In the genomic region with DNA sequence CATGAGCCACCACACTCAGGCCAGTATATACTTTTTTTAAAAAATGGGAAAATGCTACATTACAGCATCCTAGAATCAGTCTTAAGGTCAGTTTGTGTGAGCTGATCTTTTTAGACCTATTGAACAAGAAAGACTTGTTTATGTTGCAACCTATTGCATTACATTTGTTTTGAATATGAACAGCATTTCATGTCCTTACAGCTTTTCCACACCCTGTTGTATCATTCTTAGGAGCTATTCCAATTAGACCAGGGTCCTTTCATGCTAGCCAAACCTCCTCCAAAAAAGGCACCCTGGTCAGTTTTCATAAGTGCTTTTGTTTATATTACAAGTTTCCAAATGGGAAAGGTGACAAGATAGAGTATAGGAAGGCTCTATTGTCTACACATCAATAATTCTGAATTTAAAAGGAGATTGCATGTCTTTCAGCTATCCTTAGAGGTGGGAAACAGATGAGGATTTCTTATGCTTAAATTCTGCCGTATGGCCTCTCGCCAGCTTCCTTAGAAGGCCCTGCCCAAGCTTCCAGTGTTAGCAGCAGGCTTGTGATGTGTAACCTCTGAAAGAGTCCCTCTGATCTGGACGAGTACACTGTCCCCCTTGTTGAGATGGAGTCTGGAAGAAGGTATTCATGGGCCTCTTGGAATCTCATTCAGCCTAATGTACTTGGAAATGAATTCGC, we compare ENCODE assay signal across 21 cellular contexts.
"Had no signal": no experiment of that assay in that cellular context is flagged by ENCODE, and none has a peak within 500 bp of the region (broad histone marks: within the 10 kb centered on the region; RNA-seq: fewer than 3 reads in every experiment).

No MANE protein-coding gene starts in this region.

- H3K4me1 ChIP-seq: ascending aorta, breast epithelium, foreskin keratinocyte, stomach, upper lobe of left lung had no signal

- H3K9me3 ChIP-seq: ascending aorta, breast epithelium, esophagus muscularis mucosa, psoas muscle, sigmoid colon, stomach, thoracic aorta, upper lobe of left lung had no signal

- H3K4me3 ChIP-seq: ascending aorta, breast epithelium, esophagus muscularis mucosa, psoas muscle, sigmoid colon, stomach, thoracic aorta, upper lobe of left lung had no signal

- ATAC-seq: activated T-cell treated with anti-CD3 and anti-CD28 coated beads, Interleukin-2, amount 50 U/mL, for 72 hours; foreskin keratinocyte; psoas muscle; SK-N-SH treated with all-trans-retinoic acid at 6 μM for 48 hours; T-cell had no signal

- DNase-seq: activated CD4-positive, alpha-beta T cell treated with anti-CD3 and anti-CD28 coated beads, Interleukin-2, amount 10 ng/mL, durations not matched to agents 24 days and 14 days; activated CD8-positive, alpha-beta memory T cell treated with anti-CD3 and anti-CD28 coated beads, Interleukin-2, amount 50 U/mL, for 4 hours; activated effector memory CD4-positive, alpha-beta T cell treated with anti-CD3 and anti-CD28 coated beads, Interleukin-2, amount 50 U/mL, for 16 hours; activated naive CD4-positive, alpha-beta T cell treated with anti-CD3 and anti-CD28 coated beads, Interleukin-2, amount 50 U/mL, for 16 hours; activated T-cell treated with anti-CD3 and anti-CD28 coated beads, Interleukin-2, amount 50 U/mL, for 72 hours; cerebellar nuclear complex; cortex of kidney; foreskin keratinocyte; head of caudate nucleus; sigmoid colon; stimulated activated CD4-positive, alpha-beta T cell treated with anti-CD3 and anti-CD28 coated beads, Interleukin-4, amount 100 ng/mL, for 24 hours; stomach; T-cell; T-helper 9 cell; upper lobe of left lung had no signal

- H3K27me3 ChIP-seq: ascending aorta, breast epithelium, esophagus muscularis mucosa, foreskin keratinocyte, sigmoid colon, stomach, upper lobe of left lung had no signal

- H3K36me3 ChIP-seq: ascending aorta, breast epithelium, esophagus muscularis mucosa, sigmoid colon, stomach, thoracic aorta, upper lobe of left lung had no signal

- H3K27ac ChIP-seq: ascending aorta, foreskin keratinocyte, psoas muscle, stomach, thoracic aorta, upper lobe of left lung had no signal
